Comparison of ENCODE assay signal across 1 cellular context in the genomic region with DNA sequence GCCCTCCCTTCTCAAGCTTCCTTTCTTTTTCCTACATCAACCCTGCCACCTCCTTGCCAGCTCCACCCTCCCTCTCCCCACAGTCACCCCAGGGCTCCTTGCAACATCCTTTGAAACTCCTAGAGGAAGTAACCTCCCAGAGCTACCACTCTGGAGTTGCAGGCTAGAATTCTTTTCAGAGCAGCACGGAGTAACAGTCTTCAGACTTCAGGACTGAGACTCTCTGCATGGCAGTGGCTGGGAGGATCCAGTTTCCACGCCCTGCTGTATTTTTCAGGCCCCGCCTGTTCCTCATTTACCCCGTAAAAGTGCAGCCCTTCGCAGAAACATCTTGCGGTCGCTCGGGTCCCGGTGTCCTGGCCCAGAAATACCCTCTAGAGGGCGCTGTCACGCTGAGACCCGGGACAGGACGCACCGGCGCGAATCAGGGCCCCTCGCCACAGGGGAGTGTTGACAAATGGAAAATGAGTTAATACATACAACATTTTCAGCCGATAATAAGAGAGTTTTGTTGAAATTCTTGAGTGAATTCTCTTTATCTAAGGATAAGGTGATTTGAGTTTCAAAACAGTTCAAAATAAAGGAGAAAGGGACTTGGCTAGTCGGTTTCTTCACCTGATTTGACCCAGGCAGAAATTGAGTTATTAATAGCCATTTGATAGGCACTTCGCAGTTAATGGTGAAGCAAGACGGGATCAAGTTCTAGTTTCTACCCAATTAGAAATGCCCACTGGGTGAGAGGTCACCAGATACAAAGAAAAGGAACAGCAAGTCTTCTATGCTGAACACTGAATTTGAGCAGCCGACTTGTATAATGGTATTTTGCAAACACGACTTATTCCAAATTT.
TF ChIP-seq lines count a peak whose summit lies in the region.

No MANE protein-coding gene starts in this region.

TF ChIP-seq in HepG2, 621 proteins besides CTCF, POLR2A, EP300 and RAD21 (continues in another document):
- TF ChIP-seq ZNF432 (CRISPR knock-in tag; IDR thresholded peaks at IDR 0.05; ENCODE audit: borderline replicate concordance) (no peak), ERF (CRISPR knock-in tag; IDR thresholded peaks at IDR 0.05) (no peak), U2AF2 (IDR thresholded peaks at IDR 0.05; ENCODE audit: low read depth, low read length) (no peak), ZBTB20 (CRISPR knock-in tag; IDR thresholded peaks at IDR 0.05; ENCODE audit: borderline replicate concordance, low read depth) (no peak), MYC (CRISPR knock-in tag; IDR thresholded peaks at IDR 0.05; ENCODE audit: borderline replicate concordance) (no peak; the same call in 1 of the 2 replicates), SMAD1 (CRISPR knock-in tag; IDR thresholded peaks at IDR 0.05; ENCODE audit: borderline replicate concordance, low read depth) (no peak), ZNF136 (CRISPR knock-in tag; IDR thresholded peaks at IDR 0.05; ENCODE audit: low read depth) (no peak), ZNF317 (CRISPR knock-in tag; IDR thresholded peaks at IDR 0.05) (0 out of 2 replicates have a peak, but pooled peaks have one; percentile 42), ZNF547 (CRISPR knock-in tag; IDR thresholded peaks at IDR 0.05) (no peak), ZNF598 (CRISPR knock-in tag; IDR thresholded peaks at IDR 0.05; ENCODE audit: borderline replicate concordance) (0 out of 2 replicates have a peak, but pooled peaks have one; percentile 57), ZNF607 (CRISPR knock-in tag; IDR thresholded peaks at IDR 0.05; ENCODE audit: borderline replicate concordance) (no peak), GFI1 (CRISPR knock-in tag; IDR thresholded peaks at IDR 0.05; ENCODE audit: borderline replicate concordance) (no peak), ZNF605 (CRISPR knock-in tag; IDR thresholded peaks at IDR 0.05) (no peak), ELF1 (CRISPR knock-in tag; IDR thresholded peaks at IDR 0.05) (no peak), NAIF1 (CRISPR knock-in tag; IDR thresholded peaks at IDR 0.05; ENCODE audit: borderline replicate concordance) (no peak), IKZF1 (IDR thresholded peaks at IDR 0.05) (no peak), ZNF446 (CRISPR knock-in tag; IDR thresholded peaks at IDR 0.05) (no peak), YY1 (IDR thresholded peaks at IDR 0.05; ENCODE audit: insufficient read depth, insufficient replicate concordance, low read depth, low read length) (peak; percentile 56), SALL1 (CRISPR knock-in tag; IDR thresholded peaks at IDR 0.05) (peak; percentile 76), ZNF225 (CRISPR knock-in tag; IDR thresholded peaks at IDR 0.05) (no peak), NCOA5 (CRISPR knock-in tag; IDR thresholded peaks at IDR 0.05) (no peak), ZFP62 (CRISPR knock-in tag; IDR thresholded peaks at IDR 0.05) (no peak), ZNF780A (CRISPR knock-in tag; IDR thresholded peaks at IDR 0.05) (no peak), FOXK1 (CRISPR knock-in tag; IDR thresholded peaks at IDR 0.05; ENCODE audit: borderline replicate concordance, low read depth) (peak; percentile 29; the same call in 1 of the 2 replicates), KMT2A (CRISPR knock-in tag; IDR thresholded peaks at IDR 0.05) (no peak), TMF1 (CRISPR knock-in tag; IDR thresholded peaks at IDR 0.05; ENCODE audit: low read depth) (no peak), ZNF383 (CRISPR knock-in tag; IDR thresholded peaks at IDR 0.05; ENCODE audit: borderline replicate concordance) (no peak), ELF3 (CRISPR knock-in tag; IDR thresholded peaks at IDR 0.05) (0 out of 2 replicates have a peak, but pooled peaks have one; percentile 25), ZNF550 (CRISPR knock-in tag; IDR thresholded peaks at IDR 0.05; ENCODE audit: borderline replicate concordance) (no peak), PRMT3 (CRISPR knock-in tag; IDR thresholded peaks at IDR 0.05; ENCODE audit: borderline replicate concordance, low read depth) (no peak), HOXA9 (CRISPR knock-in tag; IDR thresholded peaks at IDR 0.05; ENCODE audit: borderline replicate concordance) (no peak), HHEX (CRISPR knock-in tag; IDR thresholded peaks at IDR 0.05) (no peak)
- TF ChIP-seq, protein P1, sequence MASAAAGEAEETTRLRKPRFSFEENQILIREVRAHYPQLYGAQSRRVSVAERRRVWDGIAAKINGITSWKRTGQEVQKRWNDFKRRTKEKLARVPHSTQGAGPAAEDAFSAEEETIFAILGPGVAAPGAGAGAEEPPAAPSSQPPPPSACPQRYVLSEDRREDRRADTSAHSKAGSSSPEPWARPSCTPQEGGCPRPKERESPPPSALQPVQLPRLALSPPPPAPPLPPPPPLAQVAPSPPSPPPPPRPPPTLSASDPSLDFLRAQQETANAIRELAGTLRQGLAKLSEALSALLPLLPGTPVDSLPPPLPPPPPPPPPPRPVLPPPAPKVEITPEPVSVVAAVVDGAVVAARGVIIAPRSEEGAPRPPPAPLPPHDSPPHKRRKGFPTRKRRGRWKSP (CRISPR knock-in tag; IDR thresholded peaks at IDR 0.05): no peak
- TF ChIP-seq, protein P2, sequence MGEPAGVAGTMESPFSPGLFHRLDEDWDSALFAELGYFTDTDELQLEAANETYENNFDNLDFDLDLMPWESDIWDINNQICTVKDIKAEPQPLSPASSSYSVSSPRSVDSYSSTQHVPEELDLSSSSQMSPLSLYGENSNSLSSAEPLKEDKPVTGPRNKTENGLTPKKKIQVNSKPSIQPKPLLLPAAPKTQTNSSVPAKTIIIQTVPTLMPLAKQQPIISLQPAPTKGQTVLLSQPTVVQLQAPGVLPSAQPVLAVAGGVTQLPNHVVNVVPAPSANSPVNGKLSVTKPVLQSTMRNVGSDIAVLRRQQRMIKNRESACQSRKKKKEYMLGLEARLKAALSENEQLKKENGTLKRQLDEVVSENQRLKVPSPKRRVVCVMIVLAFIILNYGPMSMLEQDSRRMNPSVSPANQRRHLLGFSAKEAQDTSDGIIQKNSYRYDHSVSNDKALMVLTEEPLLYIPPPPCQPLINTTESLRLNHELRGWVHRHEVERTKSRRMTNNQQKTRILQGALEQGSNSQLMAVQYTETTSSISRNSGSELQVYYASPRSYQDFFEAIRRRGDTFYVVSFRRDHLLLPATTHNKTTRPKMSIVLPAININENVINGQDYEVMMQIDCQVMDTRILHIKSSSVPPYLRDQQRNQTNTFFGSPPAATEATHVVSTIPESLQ (CRISPR knock-in tag; conservative IDR thresholded peaks at IDR 0.05): no peak
- TF ChIP-seq, protein P3, sequence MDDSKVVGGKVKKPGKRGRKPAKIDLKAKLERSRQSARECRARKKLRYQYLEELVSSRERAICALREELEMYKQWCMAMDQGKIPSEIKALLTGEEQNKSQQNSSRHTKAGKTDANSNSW (CRISPR knock-in tag; IDR thresholded peaks at IDR 0.05; ENCODE audit: borderline replicate concordance): no peak
- TF ChIP-seq, protein P4, sequence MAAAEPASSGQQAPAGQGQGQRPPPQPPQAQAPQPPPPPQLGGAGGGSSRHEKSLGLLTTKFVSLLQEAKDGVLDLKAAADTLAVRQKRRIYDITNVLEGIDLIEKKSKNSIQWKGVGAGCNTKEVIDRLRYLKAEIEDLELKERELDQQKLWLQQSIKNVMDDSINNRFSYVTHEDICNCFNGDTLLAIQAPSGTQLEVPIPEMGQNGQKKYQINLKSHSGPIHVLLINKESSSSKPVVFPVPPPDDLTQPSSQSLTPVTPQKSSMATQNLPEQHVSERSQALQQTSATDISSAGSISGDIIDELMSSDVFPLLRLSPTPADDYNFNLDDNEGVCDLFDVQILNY (CRISPR knock-in tag; conservative IDR thresholded peaks at IDR 0.05): no peak
- TF ChIP-seq, protein P5, sequence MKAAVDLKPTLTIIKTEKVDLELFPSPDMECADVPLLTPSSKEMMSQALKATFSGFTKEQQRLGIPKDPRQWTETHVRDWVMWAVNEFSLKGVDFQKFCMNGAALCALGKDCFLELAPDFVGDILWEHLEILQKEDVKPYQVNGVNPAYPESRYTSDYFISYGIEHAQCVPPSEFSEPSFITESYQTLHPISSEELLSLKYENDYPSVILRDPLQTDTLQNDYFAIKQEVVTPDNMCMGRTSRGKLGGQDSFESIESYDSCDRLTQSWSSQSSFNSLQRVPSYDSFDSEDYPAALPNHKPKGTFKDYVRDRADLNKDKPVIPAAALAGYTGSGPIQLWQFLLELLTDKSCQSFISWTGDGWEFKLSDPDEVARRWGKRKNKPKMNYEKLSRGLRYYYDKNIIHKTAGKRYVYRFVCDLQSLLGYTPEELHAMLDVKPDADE (CRISPR knock-in tag; IDR thresholded peaks at IDR 0.05): no peak
- TF ChIP-seq, protein P6, sequence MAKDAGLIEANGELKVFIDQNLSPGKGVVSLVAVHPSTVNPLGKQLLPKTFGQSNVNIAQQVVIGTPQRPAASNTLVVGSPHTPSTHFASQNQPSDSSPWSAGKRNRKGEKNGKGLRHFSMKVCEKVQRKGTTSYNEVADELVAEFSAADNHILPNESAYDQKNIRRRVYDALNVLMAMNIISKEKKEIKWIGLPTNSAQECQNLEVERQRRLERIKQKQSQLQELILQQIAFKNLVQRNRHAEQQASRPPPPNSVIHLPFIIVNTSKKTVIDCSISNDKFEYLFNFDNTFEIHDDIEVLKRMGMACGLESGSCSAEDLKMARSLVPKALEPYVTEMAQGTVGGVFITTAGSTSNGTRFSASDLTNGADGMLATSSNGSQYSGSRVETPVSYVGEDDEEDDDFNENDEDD (CRISPR knock-in tag; IDR thresholded peaks at IDR 0.05; ENCODE audit: borderline replicate concordance): 0 out of 2 replicates have a peak, but pooled peaks have one; percentile 32
- TF ChIP-seq, protein P7, sequence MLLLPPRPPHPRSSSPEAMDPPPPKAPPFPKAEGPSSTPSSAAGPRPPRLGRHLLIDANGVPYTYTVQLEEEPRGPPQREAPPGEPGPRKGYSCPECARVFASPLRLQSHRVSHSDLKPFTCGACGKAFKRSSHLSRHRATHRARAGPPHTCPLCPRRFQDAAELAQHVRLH (CRISPR knock-in tag; IDR thresholded peaks at IDR 0.05; ENCODE audit: borderline replicate concordance, low read depth): no peak
- TF ChIP-seq, protein P8, sequence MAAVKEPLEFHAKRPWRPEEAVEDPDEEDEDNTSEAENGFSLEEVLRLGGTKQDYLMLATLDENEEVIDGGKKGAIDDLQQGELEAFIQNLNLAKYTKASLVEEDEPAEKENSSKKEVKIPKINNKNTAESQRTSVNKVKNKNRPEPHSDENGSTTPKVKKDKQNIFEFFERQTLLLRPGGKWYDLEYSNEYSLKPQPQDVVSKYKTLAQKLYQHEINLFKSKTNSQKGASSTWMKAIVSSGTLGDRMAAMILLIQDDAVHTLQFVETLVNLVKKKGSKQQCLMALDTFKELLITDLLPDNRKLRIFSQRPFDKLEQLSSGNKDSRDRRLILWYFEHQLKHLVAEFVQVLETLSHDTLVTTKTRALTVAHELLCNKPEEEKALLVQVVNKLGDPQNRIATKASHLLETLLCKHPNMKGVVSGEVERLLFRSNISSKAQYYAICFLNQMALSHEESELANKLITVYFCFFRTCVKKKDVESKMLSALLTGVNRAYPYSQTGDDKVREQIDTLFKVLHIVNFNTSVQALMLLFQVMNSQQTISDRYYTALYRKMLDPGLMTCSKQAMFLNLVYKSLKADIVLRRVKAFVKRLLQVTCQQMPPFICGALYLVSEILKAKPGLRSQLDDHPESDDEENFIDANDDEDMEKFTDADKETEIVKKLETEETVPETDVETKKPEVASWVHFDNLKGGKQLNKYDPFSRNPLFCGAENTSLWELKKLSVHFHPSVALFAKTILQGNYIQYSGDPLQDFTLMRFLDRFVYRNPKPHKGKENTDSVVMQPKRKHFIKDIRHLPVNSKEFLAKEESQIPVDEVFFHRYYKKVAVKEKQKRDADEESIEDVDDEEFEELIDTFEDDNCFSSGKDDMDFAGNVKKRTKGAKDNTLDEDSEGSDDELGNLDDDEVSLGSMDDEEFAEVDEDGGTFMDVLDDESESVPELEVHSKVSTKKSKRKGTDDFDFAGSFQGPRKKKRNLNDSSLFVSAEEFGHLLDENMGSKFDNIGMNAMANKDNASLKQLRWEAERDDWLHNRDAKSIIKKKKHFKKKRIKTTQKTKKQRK (IDR thresholded peaks at IDR 0.05; ENCODE audit: low read length): no peak
- TF ChIP-seq, protein P9, sequence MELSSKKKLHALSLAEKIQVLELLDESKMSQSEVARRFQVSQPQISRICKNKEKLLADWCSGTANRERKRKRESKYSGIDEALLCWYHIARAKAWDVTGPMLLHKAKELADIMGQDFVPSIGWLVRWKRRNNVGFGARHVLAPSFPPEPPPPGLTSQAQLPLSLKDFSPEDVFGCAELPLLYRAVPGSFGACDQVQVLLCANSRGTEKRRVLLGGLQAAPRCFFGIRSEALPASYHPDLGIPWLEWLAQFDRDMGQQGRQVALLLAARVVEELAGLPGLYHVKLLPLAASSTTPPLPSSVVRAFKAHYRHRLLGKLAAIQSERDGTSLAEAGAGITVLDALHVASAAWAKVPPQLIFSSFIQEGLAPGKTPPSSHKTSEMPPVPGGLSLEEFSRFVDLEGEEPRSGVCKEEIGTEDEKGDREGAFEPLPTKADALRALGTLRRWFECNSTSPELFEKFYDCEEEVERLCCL (CRISPR knock-in tag; IDR thresholded peaks at IDR 0.05; ENCODE audit: borderline replicate concordance): no peak
- TF ChIP-seq, protein P10, sequence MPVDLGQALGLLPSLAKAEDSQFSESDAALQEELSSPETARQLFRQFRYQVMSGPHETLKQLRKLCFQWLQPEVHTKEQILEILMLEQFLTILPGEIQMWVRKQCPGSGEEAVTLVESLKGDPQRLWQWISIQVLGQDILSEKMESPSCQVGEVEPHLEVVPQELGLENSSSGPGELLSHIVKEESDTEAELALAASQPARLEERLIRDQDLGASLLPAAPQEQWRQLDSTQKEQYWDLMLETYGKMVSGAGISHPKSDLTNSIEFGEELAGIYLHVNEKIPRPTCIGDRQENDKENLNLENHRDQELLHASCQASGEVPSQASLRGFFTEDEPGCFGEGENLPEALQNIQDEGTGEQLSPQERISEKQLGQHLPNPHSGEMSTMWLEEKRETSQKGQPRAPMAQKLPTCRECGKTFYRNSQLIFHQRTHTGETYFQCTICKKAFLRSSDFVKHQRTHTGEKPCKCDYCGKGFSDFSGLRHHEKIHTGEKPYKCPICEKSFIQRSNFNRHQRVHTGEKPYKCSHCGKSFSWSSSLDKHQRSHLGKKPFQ (CRISPR knock-in tag; IDR thresholded peaks at IDR 0.05; ENCODE audit: insufficient replicate concordance): no peak
- TF ChIP-seq, protein P11, sequence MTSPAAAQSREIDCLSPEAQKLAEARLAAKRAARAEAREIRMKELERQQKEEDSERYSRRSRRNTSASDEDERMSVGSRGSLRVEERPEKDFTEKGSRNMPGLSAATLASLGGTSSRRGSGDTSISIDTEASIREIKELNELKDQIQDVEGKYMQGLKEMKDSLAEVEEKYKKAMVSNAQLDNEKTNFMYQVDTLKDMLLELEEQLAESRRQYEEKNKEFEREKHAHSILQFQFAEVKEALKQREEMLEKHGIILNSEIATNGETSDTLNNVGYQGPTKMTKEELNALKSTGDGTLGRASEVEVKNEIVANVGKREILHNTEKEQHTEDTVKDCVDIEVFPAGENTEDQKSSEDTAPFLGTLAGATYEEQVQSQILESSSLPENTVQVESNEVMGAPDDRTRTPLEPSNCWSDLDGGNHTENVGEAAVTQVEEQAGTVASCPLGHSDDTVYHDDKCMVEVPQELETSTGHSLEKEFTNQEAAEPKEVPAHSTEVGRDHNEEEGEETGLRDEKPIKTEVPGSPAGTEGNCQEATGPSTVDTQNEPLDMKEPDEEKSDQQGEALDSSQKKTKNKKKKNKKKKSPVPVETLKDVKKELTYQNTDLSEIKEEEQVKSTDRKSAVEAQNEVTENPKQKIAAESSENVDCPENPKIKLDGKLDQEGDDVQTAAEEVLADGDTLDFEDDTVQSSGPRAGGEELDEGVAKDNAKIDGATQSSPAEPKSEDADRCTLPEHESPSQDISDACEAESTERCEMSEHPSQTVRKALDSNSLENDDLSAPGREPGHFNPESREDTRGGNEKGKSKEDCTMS (CRISPR knock-in tag; conservative IDR thresholded peaks at IDR 0.05): no peak
